In the genomic region with DNA sequence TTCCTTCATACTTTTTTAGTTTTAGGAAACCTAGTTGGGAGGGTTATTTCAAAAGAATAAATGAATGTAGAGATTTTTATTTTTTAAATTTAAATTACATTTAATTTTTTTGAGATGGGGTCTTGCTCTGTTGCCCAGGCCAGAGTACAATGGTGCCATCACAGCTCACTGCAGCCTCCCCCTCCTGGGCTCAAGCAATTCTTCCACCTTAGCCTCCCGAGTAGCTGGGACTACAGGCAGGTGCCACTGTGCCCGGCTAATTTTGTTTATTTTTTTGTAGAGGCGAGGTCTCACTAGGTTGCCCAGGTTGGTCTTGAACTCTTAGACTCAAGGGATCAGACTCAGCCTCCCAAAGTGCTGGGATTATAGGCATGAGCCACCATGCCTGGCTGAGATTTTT, we compare ENCODE assay signal across 25 cellular contexts. TPM values are rescaled to one million over a fixed set of nuclear protein-coding genes. Genes with fewer than 3 reads are reported as not detected.
DNase-seq lines count a peak whose midpoint lies in the region; ATAC-seq and TF ChIP-seq lines count a peak whose summit lies in the region.
"Had no signal": no experiment of that assay in that cellular context is flagged by ENCODE, and none has a peak within 500 bp of the region (broad histone marks: within the 10 kb centered on the region; RNA-seq: fewer than 3 reads in every experiment).

No MANE protein-coding gene starts in this region.

- peaks cover 13% of the 10 kb centered on the region for H3K79me1 ChIP-seq in trophoblast cell (ENCODE audit: low read length)

- no peak overlapping the region for H2BK5ac ChIP-seq in trophoblast cell (ENCODE audit: low read depth, low read length, poor library complexity)

- H3K4me2 ChIP-seq in trophoblast cell (ENCODE audit: low read length), result no peak overlapping the region
- H3K4me2 ChIP-seq: A549 had no signal

- H2BK120ac ChIP-seq in trophoblast cell (ENCODE audit: insufficient read depth, low read length, poor library complexity), result no peak overlapping the region

- H4K12ac ChIP-seq in trophoblast cell (ENCODE audit: low read depth, low read length), result no peak overlapping the region

- peaks cover 6% of the 10 kb centered on the region for H3K79me2 ChIP-seq in trophoblast cell (ENCODE audit: control insufficient read depth, insufficient read depth, low read length, poor library complexity)

- intact Hi-C loops in ascending aorta (cut with DNase I) (loop anchor here (2.0 kb wide), 1 partner anchor 115 kb away; no protein-coding TSS in a partner anchor), body of pancreas (cut with DNase I) (no loop called here)
- intact Hi-C loops in activated T-helper 2 cell treated with anti-CD3 and anti-CD28 coated beads, Interferon-gamma antibody, Interleukin-2, Interleukin-4, amounts not matched to agents 10 μg/mL and 5 μg/mL and 100 μg/mL, durations not matched to agents 14 hours and 24 hours and 36 hours (cut with micrococcal nuclease), result no loop called here

- H4K91ac ChIP-seq in trophoblast cell (ENCODE audit: low read depth, low read length), result no peak overlapping the region

- no CpG with 5 or more reads among the region's 3 CpGs for WGBS in trophoblast cell (ENCODE audit: extremely low coverage, insufficient coverage, insufficient read length)
- 56 to 64% methylated on average over 3 of the region's 3 CpGs for WGBS in body of pancreas, 2 donors

- no peaks in the 10 kb centered on the region for H3K9me3 ChIP-seq in HEK293 (ENCODE audit: control insufficient read depth, insufficient read depth, low read depth, low read length)
- no peaks in the 10 kb centered on the region for H3K9me3 ChIP-seq in ascending aorta
- no peaks in the 10 kb centered on the region for H3K9me3 ChIP-seq in trophoblast cell (ENCODE audit: insufficient read depth, low read depth, low read length)
- H3K9me3 ChIP-seq in body of pancreas, result no peaks in the 10 kb centered on the region
- H3K9me3 ChIP-seq: A549, Caco-2, Peyer's patch had no signal

- H3K4ac ChIP-seq in trophoblast cell (ENCODE audit: low read depth, low read length), result peak overlapping the region; percentile 40

- H3K4me3 ChIP-seq in HEK293 (ENCODE audit: low read depth, low read length) (no peak overlapping the region), ascending aorta (no peak overlapping the region), trophoblast cell (ENCODE audit: low read depth, low read length) (no peak overlapping the region), body of pancreas (no peak overlapping the region)
- H3K4me3 ChIP-seq: A549, GM23248, Peyer's patch, SK-N-MC had no signal

- TF ChIP-seq POLR2A in body of pancreas (IDR thresholded peaks at IDR 0.05), result no peak

- H3K27me3 ChIP-seq in ascending aorta (no peaks in the 10 kb centered on the region), trophoblast cell (ENCODE audit: insufficient read depth, low read length) (no peaks in the 10 kb centered on the region), body of pancreas (no peaks in the 10 kb centered on the region)
- H3K27me3 ChIP-seq: Peyer's patch had no signal

- H3K18ac ChIP-seq in trophoblast cell (ENCODE audit: low read length), result no peak overlapping the region

- no peak overlapping the region for H2AK5ac ChIP-seq in trophoblast cell (ENCODE audit: low read length)

- DNase-seq in ascending aorta (ENCODE audit: low spot score in 2 of 2), result no peak
- DNase-seq in mesenteric fat pad (ENCODE audit: low spot score), result peak; percentile 2
- no peak for DNase-seq in trophoblast cell
- DNase-seq in activated T-helper 2 cell treated with anti-CD3 and anti-CD28 coated beads, Interferon-gamma antibody, Interleukin-2, Interleukin-4, amounts not matched to agents 10 μg/mL and 5 μg/mL and 100 μg/mL, durations not matched to agents 14 hours and 24 hours and 36 hours (ENCODE audit: low spot score), result no peak
- no peak for DNase-seq in omental fat pad (ENCODE audit: low spot score)
- DNase-seq in stimulated activated naive CD8-positive, alpha-beta T cell treated with anti-CD3 and anti-CD28 coated beads, Interleukin-15, Interleukin-2, amounts not matched to agents 100 U/mL and 50 U/mL, for 24 hours, result no peak
- DNase-seq in body of pancreas, result no peak
- DNase-seq: AML-193; C1 segment of cervical spinal cord; Caco-2; CD4-positive, alpha-beta memory T cell; GM23248; H7; KBM-7; MV-4-11; NCI-H1105; NCI-H1436 treated with DMSO at 0.1 percent for 48 hours; NCI-H187 treated with DMSO at 0.1 percent for 48 hours; NCI-H446; NCI-H524 treated with DMSO at 0.1 percent for 48 hours; Peyer's patch; SIG-M5 had no signal

- no peaks in the 10 kb centered on the region for H3K4me1 Mint-ChIP-seq in activated T-helper 2 cell treated with anti-CD3 and anti-CD28 coated beads, Interferon-gamma antibody, Interleukin-2, Interleukin-4, amounts not matched to agents 10 μg/mL and 5 μg/mL and 100 μg/mL, durations not matched to agents 14 hours and 24 hours and 36 hours (ENCODE audit: low read depth)

- peaks cover 30% of the 10 kb centered on the region for H3K4me1 ChIP-seq in HEK293 (ENCODE audit: control insufficient read depth, insufficient read depth, low read length)
- peaks cover 13 to 71% of the 10 kb centered on the region in 2 donors for H3K4me1 ChIP-seq in ascending aorta
- peaks cover 31 to 33% of the 10 kb centered on the region in 2 experiments for H3K4me1 ChIP-seq in trophoblast cell (ENCODE audit: control insufficient read depth in 1 of 2, insufficient read depth in 2 of 2, low read length in 2 of 2)
- H3K4me1 ChIP-seq in body of pancreas, result peaks cover 63% of the 10 kb centered on the region

- TF ChIP-seq CTCF in HEK293 (tag by site-specific recombination; IDR thresholded peaks at IDR 0.05) (no peak), ascending aorta (IDR thresholded peaks at IDR 0.05) (no peak), omental fat pad (IDR thresholded peaks at IDR 0.05) (no peak), body of pancreas (IDR thresholded peaks at IDR 0.05) (no peak)

- H3K14ac ChIP-seq in trophoblast cell (ENCODE audit: low read length), result no peak overlapping the region

- H2AFZ ChIP-seq in trophoblast cell (ENCODE audit: insufficient read depth, low read length, poor library complexity), result no peak overlapping the region
- H2AFZ ChIP-seq: GM23248 had no signal

- no peak overlapping the region for H4K8ac ChIP-seq in trophoblast cell (ENCODE audit: low read depth, low read length)

- POLR2A ChIA-PET in HEK293 (lab: Yijun Ruan, JAX), result interaction anchor here (1.1 kb wide), 1 partner anchor 12 kb away, joined by 3 read pairs; no protein-coding TSS in a partner anchor

- H3K4me3 Mint-ChIP-seq in activated T-helper 2 cell treated with anti-CD3 and anti-CD28 coated beads, Interferon-gamma antibody, Interleukin-2, Interleukin-4, amounts not matched to agents 10 μg/mL and 5 μg/mL and 100 μg/mL, durations not matched to agents 14 hours and 24 hours and 36 hours (ENCODE audit: low read depth), result no peak overlapping the region
- H3K4me3 Mint-ChIP-seq: CD4-positive, alpha-beta memory T cell had no signal

- H3K27me3 Mint-ChIP-seq in activated T-helper 2 cell treated with anti-CD3 and anti-CD28 coated beads, Interferon-gamma antibody, Interleukin-2, Interleukin-4, amounts not matched to agents 10 μg/mL and 5 μg/mL and 100 μg/mL, durations not matched to agents 14 hours and 24 hours and 36 hours (ENCODE audit: low read depth), result peaks cover 62% of the 10 kb centered on the region

- H3K9me3 Mint-ChIP-seq in activated T-helper 2 cell treated with anti-CD3 and anti-CD28 coated beads, Interferon-gamma antibody, Interleukin-2, Interleukin-4, amounts not matched to agents 10 μg/mL and 5 μg/mL and 100 μg/mL, durations not matched to agents 14 hours and 24 hours and 36 hours, result no peaks in the 10 kb centered on the region
- H3K9me3 Mint-ChIP-seq: CD4-positive, alpha-beta memory T cell had no signal

- H3K27ac ChIP-seq in HEK293 (ENCODE audit: extremely low read depth, low read depth, low read length) (no peak overlapping the region), ascending aorta (peak overlapping the region; percentile 75 to 83), trophoblast cell (ENCODE audit: low read depth, low read length) (no peak overlapping the region), body of pancreas (no peak overlapping the region)
- H3K27ac ChIP-seq: GM23248, Peyer's patch, SK-N-MC had no signal

- H3K36me3 Mint-ChIP-seq in activated T-helper 2 cell treated with anti-CD3 and anti-CD28 coated beads, Interferon-gamma antibody, Interleukin-2, Interleukin-4, amounts not matched to agents 10 μg/mL and 5 μg/mL and 100 μg/mL, durations not matched to agents 14 hours and 24 hours and 36 hours (ENCODE audit: low read depth), result no peaks in the 10 kb centered on the region
- H3K36me3 Mint-ChIP-seq: CD4-positive, alpha-beta memory T cell had no signal

- no peak overlapping the region for H2BK12ac ChIP-seq in trophoblast cell (ENCODE audit: low read length)

- no peak overlapping the region for H3K27ac Mint-ChIP-seq in activated T-helper 2 cell treated with anti-CD3 and anti-CD28 coated beads, Interferon-gamma antibody, Interleukin-2, Interleukin-4, amounts not matched to agents 10 μg/mL and 5 μg/mL and 100 μg/mL, durations not matched to agents 14 hours and 24 hours and 36 hours
- H3K27ac Mint-ChIP-seq: CD4-positive, alpha-beta memory T cell had no signal

- no peak for ATAC-seq in omental fat pad (ENCODE audit: low FRiP score)
- ATAC-seq in stimulated activated naive CD8-positive, alpha-beta T cell treated with anti-CD3 and anti-CD28 coated beads, Interleukin-15, Interleukin-2, amounts not matched to agents 100 U/mL and 50 U/mL, for 24 hours, result no peak
- no peak for ATAC-seq in body of pancreas
- ATAC-seq: A549 had no signal

- CTCF ChIA-PET in HEK293 (lab: Yijun Ruan, JAX), result interaction anchor here (1.8 kb wide), 1 partner anchor 125 kb away, joined by 9 read pairs; no protein-coding TSS in a partner anchor

- H3K23ac ChIP-seq in trophoblast cell (ENCODE audit: low read length), result no peak overlapping the region

- H3K36me3 ChIP-seq in HEK293 (ENCODE audit: control insufficient read depth in 2 of 2, insufficient read depth in 1 of 2, low read length in 2 of 2) (no peaks in the 10 kb centered on the region), ascending aorta (no peaks in the 10 kb centered on the region), trophoblast cell (ENCODE audit: control insufficient read depth in 1 of 2, insufficient read depth in 2 of 2, low read length in 2 of 2) (no peaks in the 10 kb centered on the region), body of pancreas (replicated peaks in 1 of 2; ENCODE audit: insufficient read depth in 1 of 2, low read depth in 2 of 2) (no peaks in the 10 kb centered on the region)
- H3K36me3 ChIP-seq: Peyer's patch had no signal

- no peak overlapping the region for H3K9ac ChIP-seq in trophoblast cell (ENCODE audit: low read length)
- H3K9ac ChIP-seq: GM23248 had no signal

TF ChIP-seq in HEK293, 187 proteins besides CTCF, POLR2A, EP300 and RAD21 (continues in another document):
- TF ChIP-seq ZNF394 (tag by site-specific recombination; IDR thresholded peaks at IDR 0.05; ENCODE audit: borderline replicate concordance) (no peak), KLF7 (tag by site-specific recombination; IDR thresholded peaks at IDR 0.05; ENCODE audit: borderline replicate concordance) (no peak)

RNA-seq across cellular contexts. Expression of a gene that starts 32.6 kb away (rescaled TPM):
- total RNA-seq in ascending aorta (49.1 TPM), mesenteric fat pad (12.1 TPM), omental fat pad (10 to 100 TPM in 1 of 4 donors, 1 to 10 TPM in 3; 7.7 to 14.4 (median 8.2) TPM), body of pancreas (1 to 10 TPM; 7.8 to 8.6 TPM)
- polyA plus RNA-seq in trophoblast cell (2013), result 13.0 and 13.6 TPM in 2 replicates
- 0.82 and 1.1 TPM in 2 replicates for total RNA-seq in activated T-helper 2 cell treated with anti-CD3 and anti-CD28 coated beads, Interferon-gamma antibody, Interleukin-2, Interleukin-4, amounts not matched to agents 10 μg/mL and 5 μg/mL and 100 μg/mL, durations not matched to agents 14 hours and 24 hours and 36 hours

Comparison
In these comparisons a context has a peak if more than half of its experiments do, and no peak if none do; other contexts are left out.
1. H3K27ac ChIP-seq: peak in ascending aorta (2 of 2); none in HEK293 (single experiment), trophoblast cell (single experiment) and body of pancreas (0 of 4).